ENCODE assay signal across 1 cellular context in the genomic region with DNA sequence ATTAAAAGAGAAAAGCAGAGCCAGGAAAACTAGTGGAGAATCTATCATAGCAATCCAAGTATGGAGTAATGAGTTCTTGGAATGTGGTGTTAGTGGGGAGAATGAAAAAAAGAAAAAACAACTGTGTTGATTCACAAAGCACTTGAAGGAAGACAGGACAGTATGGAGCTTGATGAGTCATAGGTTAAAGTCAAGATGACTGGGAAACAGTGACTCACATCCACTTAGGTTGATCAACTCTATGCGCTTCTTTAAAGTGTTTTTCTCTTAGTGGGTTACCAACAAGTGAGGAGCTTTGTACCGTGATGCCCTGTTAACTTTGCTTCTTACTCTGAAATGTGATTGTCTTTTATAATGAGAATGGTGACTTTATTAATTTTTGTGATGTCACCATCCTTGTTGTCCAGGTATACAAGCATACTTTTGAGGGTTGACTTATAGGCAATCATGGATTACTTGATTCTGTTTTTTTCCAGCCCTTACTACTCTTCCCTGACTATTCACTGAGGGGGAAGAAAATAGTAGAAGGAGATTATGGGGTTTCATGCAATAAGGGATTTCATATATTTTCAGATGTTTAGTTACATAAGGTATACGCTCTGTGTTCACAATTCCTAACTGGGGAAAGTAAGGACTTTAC.
A peak's percentile ranks its signal among the peaks of the same experiment; 100 is the strongest.
TF ChIP-seq lines count a peak whose summit lies in the region.

No MANE protein-coding gene starts in this region.

TF ChIP-seq in HEK293, 187 proteins besides CTCF, POLR2A, EP300 and RAD21 (continued from another document):
- TF ChIP-seq, protein P1, sequence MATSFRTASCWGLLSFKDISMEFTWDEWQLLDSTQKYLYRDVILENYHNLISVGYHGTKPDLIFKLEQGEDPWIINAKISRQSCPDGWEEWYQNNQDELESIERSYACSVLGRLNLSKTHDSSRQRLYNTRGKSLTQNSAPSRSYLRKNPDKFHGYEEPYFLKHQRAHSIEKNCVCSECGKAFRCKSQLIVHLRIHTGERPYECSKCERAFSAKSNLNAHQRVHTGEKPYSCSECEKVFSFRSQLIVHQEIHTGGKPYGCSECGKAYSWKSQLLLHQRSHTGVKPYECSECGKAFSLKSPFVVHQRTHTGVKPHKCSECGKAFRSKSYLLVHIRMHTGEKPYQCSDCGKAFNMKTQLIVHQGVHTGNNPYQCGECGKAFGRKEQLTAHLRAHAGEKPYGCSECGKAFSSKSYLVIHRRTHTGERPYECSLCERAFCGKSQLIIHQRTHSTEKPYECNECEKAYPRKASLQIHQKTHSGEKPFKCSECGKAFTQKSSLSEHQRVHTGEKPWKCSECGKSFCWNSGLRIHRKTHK (tag by site-specific recombination; IDR thresholded peaks at IDR 0.05) = no peak
- TF ChIP-seq ZBTB7A (tag by site-specific recombination; IDR thresholded peaks at IDR 0.05; ENCODE audit: low read depth) (no peak), ZNF747 (tag by site-specific recombination; IDR thresholded peaks at IDR 0.05) (no peak), ZNF549 (tag by site-specific recombination; IDR thresholded peaks at IDR 0.05) (no peak), ZNF132 (tag by site-specific recombination; IDR thresholded peaks at IDR 0.05; ENCODE audit: borderline replicate concordance) (no peak), ZNF174 (tag by site-specific recombination; IDR thresholded peaks at IDR 0.05) (no peak), ZNF114 (tag by site-specific recombination; IDR thresholded peaks at IDR 0.05) (no peak), ZNF558 (tag by site-specific recombination; IDR thresholded peaks at IDR 0.05) (0 out of 2 replicates have a peak, but pooled peaks have one; percentile 25), ZNF776 (tag by site-specific recombination; IDR thresholded peaks at IDR 0.05; ENCODE audit: borderline replicate concordance) (no peak), ZBTB8A (tag by site-specific recombination; IDR thresholded peaks at IDR 0.05) (no peak), ZFP37 (tag by site-specific recombination; IDR thresholded peaks at IDR 0.05) (no peak), OSR2 (tag by site-specific recombination; IDR thresholded peaks at IDR 0.05) (no peak), ZNF623 (tag by site-specific recombination; IDR thresholded peaks at IDR 0.05) (no peak), ZNF571 (tag by site-specific recombination; IDR thresholded peaks at IDR 0.05) (no peak), ZNF791 (tag by site-specific recombination; IDR thresholded peaks at IDR 0.05) (no peak), TCF7L2 (IDR thresholded peaks at IDR 0.05; ENCODE audit: borderline replicate concordance, low read depth, low read length) (no peak), ZNF514 (tag by site-specific recombination; IDR thresholded peaks at IDR 0.05) (no peak), ZFHX2 (tag by site-specific recombination; conservative IDR thresholded peaks at IDR 0.05) (no peak), ZNF707 (tag by site-specific recombination; IDR thresholded peaks at IDR 0.05) (no peak), BCL11A (tag by site-specific recombination; IDR thresholded peaks at IDR 0.05; ENCODE audit: low read depth) (no peak), ZFP3 (tag by site-specific recombination; IDR thresholded peaks at IDR 0.05; ENCODE audit: low read depth) (no peak), ZNF138 (tag by site-specific recombination; IDR thresholded peaks at IDR 0.05; ENCODE audit: borderline replicate concordance) (no peak), SCRT2 (tag by site-specific recombination; IDR thresholded peaks at IDR 0.05) (peak; percentile 51), ZNF660 (tag by site-specific recombination; IDR thresholded peaks at IDR 0.05) (0 out of 2 replicates have a peak, but pooled peaks have one; percentile 34), OVOL3 (tag by site-specific recombination; IDR thresholded peaks at IDR 0.05) (no peak), ZNF426 (tag by site-specific recombination; IDR thresholded peaks at IDR 0.05) (no peak), ZIC2 (tag by site-specific recombination; IDR thresholded peaks at IDR 0.05) (no peak), ZBTB1 (tag by site-specific recombination; IDR thresholded peaks at IDR 0.05) (no peak)
- TF ChIP-seq, protein P2, sequence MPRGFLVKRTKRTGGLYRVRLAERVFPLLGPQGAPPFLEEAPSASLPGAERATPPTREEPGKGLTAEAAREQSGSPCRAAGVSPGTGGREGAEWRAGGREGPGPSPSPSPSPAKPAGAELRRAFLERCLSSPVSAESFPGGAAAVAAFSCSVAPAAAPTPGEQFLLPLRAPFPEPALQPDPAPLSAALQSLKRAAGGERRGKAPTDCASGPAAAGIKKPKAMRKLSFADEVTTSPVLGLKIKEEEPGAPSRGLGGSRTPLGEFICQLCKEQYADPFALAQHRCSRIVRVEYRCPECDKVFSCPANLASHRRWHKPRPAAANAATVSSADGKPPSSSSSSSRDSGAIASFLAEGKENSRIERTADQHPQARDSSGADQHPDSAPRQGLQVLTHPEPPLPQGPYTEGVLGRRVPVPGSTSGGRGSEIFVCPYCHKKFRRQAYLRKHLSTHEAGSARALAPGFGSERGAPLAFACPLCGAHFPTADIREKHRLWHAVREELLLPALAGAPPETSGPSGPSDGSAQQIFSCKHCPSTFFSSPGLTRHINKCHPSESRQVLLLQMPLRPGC (tag by site-specific recombination; IDR thresholded peaks at IDR 0.05) = peak; percentile 41; the same call in 1 of the 2 replicates
- TF ChIP-seq, protein P3, sequence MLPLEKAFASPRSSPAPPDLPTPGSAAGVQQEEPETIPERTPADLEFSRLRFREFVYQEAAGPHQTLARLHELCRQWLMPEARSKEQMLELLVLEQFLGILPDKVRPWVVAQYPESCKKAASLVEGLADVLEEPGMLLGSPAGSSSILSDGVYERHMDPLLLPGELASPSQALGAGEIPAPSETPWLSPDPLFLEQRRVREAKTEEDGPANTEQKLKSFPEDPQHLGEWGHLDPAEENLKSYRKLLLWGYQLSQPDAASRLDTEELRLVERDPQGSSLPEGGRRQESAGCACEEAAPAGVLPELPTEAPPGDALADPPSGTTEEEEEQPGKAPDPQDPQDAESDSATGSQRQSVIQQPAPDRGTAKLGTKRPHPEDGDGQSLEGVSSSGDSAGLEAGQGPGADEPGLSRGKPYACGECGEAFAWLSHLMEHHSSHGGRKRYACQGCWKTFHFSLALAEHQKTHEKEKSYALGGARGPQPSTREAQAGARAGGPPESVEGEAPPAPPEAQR (tag by site-specific recombination; IDR thresholded peaks at IDR 0.05) = no peak
- TF ChIP-seq, protein P4, sequence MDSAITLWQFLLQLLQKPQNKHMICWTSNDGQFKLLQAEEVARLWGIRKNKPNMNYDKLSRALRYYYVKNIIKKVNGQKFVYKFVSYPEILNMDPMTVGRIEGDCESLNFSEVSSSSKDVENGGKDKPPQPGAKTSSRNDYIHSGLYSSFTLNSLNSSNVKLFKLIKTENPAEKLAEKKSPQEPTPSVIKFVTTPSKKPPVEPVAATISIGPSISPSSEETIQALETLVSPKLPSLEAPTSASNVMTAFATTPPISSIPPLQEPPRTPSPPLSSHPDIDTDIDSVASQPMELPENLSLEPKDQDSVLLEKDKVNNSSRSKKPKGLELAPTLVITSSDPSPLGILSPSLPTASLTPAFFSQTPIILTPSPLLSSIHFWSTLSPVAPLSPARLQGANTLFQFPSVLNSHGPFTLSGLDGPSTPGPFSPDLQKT (IDR thresholded peaks at IDR 0.05; ENCODE audit: borderline replicate concordance, low read depth, low read length) = no peak
- TF ChIP-seq, protein P5, sequence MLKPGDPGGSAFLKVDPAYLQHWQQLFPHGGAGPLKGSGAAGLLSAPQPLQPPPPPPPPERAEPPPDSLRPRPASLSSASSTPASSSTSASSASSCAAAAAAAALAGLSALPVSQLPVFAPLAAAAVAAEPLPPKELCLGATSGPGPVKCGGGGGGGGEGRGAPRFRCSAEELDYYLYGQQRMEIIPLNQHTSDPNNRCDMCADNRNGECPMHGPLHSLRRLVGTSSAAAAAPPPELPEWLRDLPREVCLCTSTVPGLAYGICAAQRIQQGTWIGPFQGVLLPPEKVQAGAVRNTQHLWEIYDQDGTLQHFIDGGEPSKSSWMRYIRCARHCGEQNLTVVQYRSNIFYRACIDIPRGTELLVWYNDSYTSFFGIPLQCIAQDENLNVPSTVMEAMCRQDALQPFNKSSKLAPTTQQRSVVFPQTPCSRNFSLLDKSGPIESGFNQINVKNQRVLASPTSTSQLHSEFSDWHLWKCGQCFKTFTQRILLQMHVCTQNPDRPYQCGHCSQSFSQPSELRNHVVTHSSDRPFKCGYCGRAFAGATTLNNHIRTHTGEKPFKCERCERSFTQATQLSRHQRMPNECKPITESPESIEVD (tag by site-specific recombination; IDR thresholded peaks at IDR 0.05) = 0 out of 2 replicates have a peak, but pooled peaks have one; percentile 12
- TF ChIP-seq, protein P6, sequence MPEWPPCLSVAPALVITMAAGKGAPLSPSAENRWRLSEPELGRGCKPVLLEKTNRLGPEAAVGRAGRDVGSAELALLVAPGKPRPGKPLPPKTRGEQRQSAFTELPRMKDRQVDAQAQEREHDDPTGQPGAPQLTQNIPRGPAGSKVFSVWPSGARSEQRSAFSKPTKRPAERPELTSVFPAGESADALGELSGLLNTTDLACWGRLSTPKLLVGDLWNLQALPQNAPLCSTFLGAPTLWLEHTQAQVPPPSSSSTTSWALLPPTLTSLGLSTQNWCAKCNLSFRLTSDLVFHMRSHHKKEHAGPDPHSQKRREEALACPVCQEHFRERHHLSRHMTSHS (tag by site-specific recombination; IDR thresholded peaks at IDR 0.05) = no peak
- TF ChIP-seq, protein P7, sequence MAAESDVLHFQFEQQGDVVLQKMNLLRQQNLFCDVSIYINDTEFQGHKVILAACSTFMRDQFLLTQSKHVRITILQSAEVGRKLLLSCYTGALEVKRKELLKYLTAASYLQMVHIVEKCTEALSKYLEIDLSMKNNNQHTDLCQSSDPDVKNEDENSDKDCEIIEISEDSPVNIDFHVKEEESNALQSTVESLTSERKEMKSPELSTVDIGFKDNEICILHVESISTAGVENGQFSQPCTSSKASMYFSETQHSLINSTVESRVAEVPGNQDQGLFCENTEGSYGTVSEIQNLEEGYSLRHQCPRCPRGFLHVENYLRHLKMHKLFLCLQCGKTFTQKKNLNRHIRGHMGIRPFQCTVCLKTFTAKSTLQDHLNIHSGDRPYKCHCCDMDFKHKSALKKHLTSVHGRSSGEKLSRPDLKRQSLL (tag by site-specific recombination; IDR thresholded peaks at IDR 0.05) = no peak
